10 cellular contexts compared by ENCODE assay signal in the genomic region with DNA sequence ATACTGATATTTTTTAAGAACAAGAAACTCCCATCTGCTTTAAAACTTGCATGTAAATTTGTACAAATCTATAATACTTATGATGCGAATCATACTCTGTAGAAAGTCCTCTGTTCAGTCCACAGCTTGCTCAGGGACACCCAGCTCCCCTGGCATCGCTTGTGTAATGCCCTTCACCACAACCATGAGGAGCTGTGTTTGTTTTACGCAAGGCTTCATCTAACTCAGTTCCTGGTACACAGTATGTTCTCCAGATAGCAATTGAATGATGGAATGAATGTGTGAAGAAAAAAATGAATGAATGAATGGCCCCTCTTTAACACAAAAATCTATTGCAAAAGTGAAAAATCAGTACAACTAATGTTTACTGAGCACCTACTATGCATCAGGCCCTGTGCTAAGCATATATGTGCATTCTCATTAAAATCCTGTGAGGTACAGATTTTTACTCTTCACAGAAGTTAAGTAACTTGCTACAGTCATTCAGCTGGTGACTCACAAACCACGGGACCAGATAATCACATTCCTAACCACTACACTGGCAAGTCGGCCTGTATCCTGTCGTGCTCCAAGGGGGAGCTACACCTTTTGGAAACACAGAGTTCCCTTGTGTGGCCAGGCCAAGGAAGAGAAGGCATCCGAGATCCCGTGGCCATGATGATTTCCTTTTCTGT. TPM values are rescaled to one million over a fixed set of nuclear protein-coding genes. Genes with fewer than 3 reads are reported as not detected.
DNase-seq lines count a peak whose midpoint lies in the region; ATAC-seq, FAIRE-seq and TF ChIP-seq lines count a peak whose summit lies in the region.
"Had no signal": no experiment of that assay in that cellular context is flagged by ENCODE, and none has a peak within 500 bp of the region (broad histone marks: within the 10 kb centered on the region; RNA-seq: fewer than 3 reads in every experiment).

No MANE protein-coding gene starts in this region.

- in situ Hi-C loops in IMR-90 (cut with MboI; ENCODE audit: low sequenced_read_pairs), result no loop called here

- 0% methylated on average over 2 of the region's 8 CpGs; no CpG with 5 or more reads in 1 of the 2 experiments for WGBS in IMR-90 (ENCODE audit: extremely low coverage in 2 of 2, insufficient read length in 1 of 2), 2 experiments

- TF ChIP-seq CTCF in Caco-2 (IDR thresholded peaks at IDR 0.05; ENCODE audit: insufficient read depth in 1 of 2, low read depth in 1 of 2, low read length in 1 of 2, severe bottlenecking in 1 of 2, unreplicated experiment in 1 of 2) (no peak), IMR-90 (conservative IDR thresholded peaks at IDR 0.05; ENCODE audit: low read depth, low read length) (no peak; the same call in 1 of the 2 replicates), bronchial epithelial cell (IDR thresholded peaks at IDR 0.05; ENCODE audit: insufficient read depth, low read length, severe bottlenecking) (no peak), lower lobe of right lung (IDR thresholded peaks at IDR 0.05) (no peak)

- H4K8ac ChIP-seq in IMR-90 (ENCODE audit: low read depth in 2 of 2, low read length in 2 of 2), result peak overlapping the region; percentile 63 to 68; a peak in 2 of 4 replicates

- H3K14ac ChIP-seq in IMR-90 (replicated peaks; ENCODE audit: low read depth, low read length), result peak overlapping the region; percentile 72

- H3K4me3 ChIP-seq in Caco-2 (ENCODE audit: low read depth, low read length), result no peak overlapping the region
- H3K4me3 ChIP-seq in IMR-90 (ENCODE audit: insufficient read depth, low read depth, low read length), result no peak overlapping the region
- no peak overlapping the region for H3K4me3 ChIP-seq in bronchial epithelial cell (ENCODE audit: low read depth, low read length)
- no peak overlapping the region for H3K4me3 ChIP-seq in lower lobe of right lung

- H3K23ac ChIP-seq in IMR-90 (ENCODE audit: low read depth, low read length), result no peak overlapping the region; the same call in 1 of the 2 replicates

- H2AK5ac ChIP-seq in IMR-90 (ENCODE audit: low read depth, low read length), result no peak overlapping the region

- dilution Hi-C loops in IMR-90 (cut with HindIII; ENCODE audit: low sequenced_read_pairs, unreplicated experiment), result no loop called here

- peak overlapping the region; percentile 81 for H2BK5ac ChIP-seq in IMR-90 (ENCODE audit: low read depth, low read length, poor library complexity, severe bottlenecking)

- peak overlapping the region; percentile 34; the same call in 1 of the 3 replicates for H2BK15ac ChIP-seq in IMR-90 (ENCODE audit: low read depth, low read length)

- H3K9me3 ChIP-seq in Caco-2 (no peaks in the 10 kb centered on the region), IMR-90 (ENCODE audit: control insufficient read depth, insufficient read depth, low read length) (no peaks in the 10 kb centered on the region), lower lobe of right lung (no peaks in the 10 kb centered on the region)

- H3K27ac ChIP-seq in IMR-90 (ENCODE audit: insufficient read depth, low read length) (peak overlapping the region; percentile 72), lower lobe of right lung (peak overlapping the region; percentile 47)

- peak overlapping the region; percentile 74; the same call in 1 of the 2 replicates for H3K4ac ChIP-seq in IMR-90 (ENCODE audit: low read depth, low read length)

- no peak overlapping the region for H3K4me3 Mint-ChIP-seq in Caco-2 (ENCODE audit: unreplicated experiment)

- H4K20me1 ChIP-seq in IMR-90 (ENCODE audit: insufficient read depth, low read length), result peaks cover 3% of the 10 kb centered on the region; the same call in 1 of the 2 replicates

- TF ChIP-seq POLR2A in IMR-90 (IDR thresholded peaks at IDR 0.05; ENCODE audit: low read depth, low read length), result no peak

- no peaks in the 10 kb centered on the region; the same call in 1 of the 2 replicates for H3K27me3 ChIP-seq in Caco-2 (replicated peaks; ENCODE audit: control insufficient read depth, insufficient read depth, low read length)
- H3K27me3 ChIP-seq in IMR-90 (ENCODE audit: control insufficient read depth, insufficient read depth, low read length), result no peaks in the 10 kb centered on the region
- no peaks in the 10 kb centered on the region for H3K27me3 ChIP-seq in bronchial epithelial cell (ENCODE audit: control insufficient read depth, insufficient read depth, low read length)
- H3K27me3 ChIP-seq in lower lobe of right lung (ENCODE audit: low read depth), result no peaks in the 10 kb centered on the region

- peak overlapping the region; percentile 43 for H4K5ac ChIP-seq in IMR-90 (ENCODE audit: low read depth, low read length)

- H2BK120ac ChIP-seq in IMR-90 (ENCODE audit: low read depth, low read length), result peak overlapping the region; percentile 92

- no peaks in the 10 kb centered on the region for H3K79me1 ChIP-seq in IMR-90 (ENCODE audit: low read depth in 1 of 2, low read length in 2 of 2)

- no peaks in the 10 kb centered on the region for H3K27me3 Mint-ChIP-seq in Caco-2 (ENCODE audit: insufficient read depth, unreplicated experiment)

- POLR2A ChIA-PET in Caco-2 (lab: Charles Lee), result no interaction called here
- POLR2A ChIA-PET in IMR-90 (lab: Charles Lee; ENCODE audit: unreplicated experiment), result interaction anchor here (1.4 kb wide), 1 partner anchor 14 kb away, joined by 19 read pairs; no protein-coding TSS in a partner anchor

- ATAC-seq in IMR-90 (ENCODE audit: low read depth) (peak; percentile 90), lower lobe of right lung (peak; percentile 52 to 62), GM21528 (IDR thresholded peaks at IDR 0.05; ENCODE audit: low FRiP score, unreplicated experiment) (no peak)

- H3K4me2 ChIP-seq in IMR-90 (ENCODE audit: low read depth, low read length), result peak overlapping the region; percentile 6

- no peaks in the 10 kb centered on the region for H3K9me3 Mint-ChIP-seq in Caco-2 (ENCODE audit: unreplicated experiment)

- no TSS peak for BruUV-seq in Caco-2 (replicated peaks; lab: Mats Ljungman, UMichigan)
- BruUV-seq in IMR-90 (replicated peaks; lab: Mats Ljungman, UMichigan), result no TSS peak

- peak overlapping the region; percentile 3 for H2AFZ ChIP-seq in IMR-90 (replicated peaks; ENCODE audit: low read length, poor library complexity)

- no peak overlapping the region; the same call in 1 of the 2 replicates for H3K56ac ChIP-seq in IMR-90 (ENCODE audit: extremely low read depth, insufficient read depth, low read length)

- peaks cover 8% of the 10 kb centered on the region for H3K9me1 ChIP-seq in IMR-90 (ENCODE audit: insufficient read depth, low read length)

- H3K36me3 ChIP-seq in Caco-2 (ENCODE audit: control insufficient read depth, insufficient read depth, low read length), result no peaks in the 10 kb centered on the region
- no peaks in the 10 kb centered on the region for H3K36me3 ChIP-seq in IMR-90 (ENCODE audit: control insufficient read depth, insufficient read depth, low read length)
- H3K36me3 ChIP-seq in bronchial epithelial cell (ENCODE audit: control insufficient read depth, insufficient read depth, low read length), result no peaks in the 10 kb centered on the region
- H3K36me3 ChIP-seq in lower lobe of right lung, result no peaks in the 10 kb centered on the region

- H3K9ac ChIP-seq in IMR-90 (ENCODE audit: low read depth, low read length), result no peak overlapping the region

- peak overlapping the region; percentile 19 for H3K18ac ChIP-seq in IMR-90 (ENCODE audit: low read depth, low read length)

- H2BK20ac ChIP-seq in IMR-90 (ENCODE audit: low read depth, low read length), result peak overlapping the region; percentile 75

- no peaks in the 10 kb centered on the region for H3K4me1 Mint-ChIP-seq in Caco-2 (ENCODE audit: low read depth, unreplicated experiment)

- H3K4me1 ChIP-seq in Caco-2 (no peaks in the 10 kb centered on the region), IMR-90 (ENCODE audit: control insufficient read depth, insufficient read depth, low read length) (peaks cover 6% of the 10 kb centered on the region), lower lobe of right lung (peaks cover 11% of the 10 kb centered on the region)

- DNase-seq in Caco-2 (peak; percentile 5 to 50), IMR-90 (peak; percentile 97), bronchial epithelial cell (ENCODE audit: low read depth) (peak; percentile 96), lower lobe of right lung (no peak), SHP77 (lab: John Stamatoyannopoulos, UW) (no peak), DMS79 (lab: John Stamatoyannopoulos, UW) (no peak)
- no peak for DNase-seq in activated CD4-positive, alpha-beta T cell treated with anti-CD3 and anti-CD28 coated beads, Interleukin-2, amount 50 U/mL, for 1 hour
- DNase-seq: NCI-H1417 treated with DMSO at 0.1 percent for 48 hours had no signal

- intact Hi-C loops in Caco-2 (cut with micrococcal nuclease; ENCODE audit: unreplicated experiment), result loop anchor here (1.0 to 10.0 kb wide), 3 partner anchors 137 to 371 kb away; no protein-coding TSS in a partner anchor
- intact Hi-C loops in IMR-90 (cut with micrococcal nuclease), result no loop called here
- intact Hi-C loops in lower lobe of right lung (cut with DNase I), result no loop called here

- H3K27ac Mint-ChIP-seq in Caco-2 (ENCODE audit: unreplicated experiment), result no peak overlapping the region

- CTCF ChIA-PET in Caco-2 (lab: Charles Lee), result interaction anchor here (0.7 to 1.5 kb wide), 4 partner anchors 15 to 213 kb away, joined by 3 to 9 read pairs (median 4); no protein-coding TSS in a partner anchor
- CTCF ChIA-PET in IMR-90 (lab: Yijun Ruan, JAX), result interaction anchor here (0.9 to 1.9 kb wide), 6 partner anchors 8 to 213 kb away, joined by 3 to 7 read pairs (median 4); no protein-coding TSS in a partner anchor

- FAIRE-seq in bronchial epithelial cell (lab: Jason Lieb, UNC), result peak; percentile 43

- H3K36me3 Mint-ChIP-seq in Caco-2 (ENCODE audit: insufficient read depth, unreplicated experiment), result no peaks in the 10 kb centered on the region

- no peak overlapping the region for H2AK9ac ChIP-seq in IMR-90 (replicated peaks; ENCODE audit: low read depth, low read length, poor library complexity)

- H4K91ac ChIP-seq in IMR-90 (ENCODE audit: insufficient read depth, low read depth, low read length), result peak overlapping the region; percentile 49; the same call in 1 of the 2 replicates

- no peak for TF ChIP-seq RAD21 in IMR-90 (IDR thresholded peaks at IDR 0.05; ENCODE audit: low read length)

TF ChIP-seq in IMR-90, 13 proteins besides CTCF, POLR2A, EP300 and RAD21 (continues in another document):
- TF ChIP-seq CEBPB (IDR thresholded peaks at IDR 0.05; ENCODE audit: low read depth, low read length), result peak; percentile 87

RNA-seq across cellular contexts. Expression of a gene that starts 58.7 kb away (rescaled TPM):
- not detected in 2 replicates for total RNA-seq in Caco-2 (2022)
- total RNA-seq in IMR-90 (2012; rRNA removed), result not detected in 2 replicates
- not detected in 2 replicates for polyA plus RNA-seq in IMR-90 (2012; rRNA removed)
- polyA plus RNA-seq in IMR-90 (2012; cell fraction: cytosol; rRNA removed), result not detected in 2 replicates
- not detected in 2 replicates for polyA plus RNA-seq in IMR-90 (2012; cell fraction: nucleus; rRNA removed; ENCODE audit: low replicate concordance)
- under 0.01 TPM in 1 of 2 replicates, not detected in the other for total RNA-seq in bronchial epithelial cell
- total RNA-seq in lower lobe of right lung, result 55.8 TPM
- total RNA-seq: T-helper 2 cell treated with Interferon-gamma antibody and Interleukin-4, amounts not matched to agents 100 ng/mL and 5 ng/mL, for 36 hours had no signal

Comparison
In these comparisons a context has a peak if more than half of its experiments do, and no peak if none do; other contexts are left out.
1. DNase-seq: peak in Caco-2 (2 of 2), IMR-90 (single experiment) and bronchial epithelial cell (single experiment); none in lower lobe of right lung (single experiment), SHP77 (0 of 2), activated CD4-positive, alpha-beta T cell treated with anti-CD3 and anti-CD28 coated beads, Interleukin-2, amount 50 U/mL, for 1 hour (single experiment) and DMS79 (single experiment).
2. RNA of a gene that starts 58.7 kb away (total RNA-seq): 55.8 TPM in lower lobe of right lung (single experiment); not detected in Caco-2, not detected in IMR-90 and under 0.01 TPM in bronchial epithelial cell; every median in the first group is over 10 times any median in the second.